ENCODE assay signal across 27 cellular contexts in the genomic region with DNA sequence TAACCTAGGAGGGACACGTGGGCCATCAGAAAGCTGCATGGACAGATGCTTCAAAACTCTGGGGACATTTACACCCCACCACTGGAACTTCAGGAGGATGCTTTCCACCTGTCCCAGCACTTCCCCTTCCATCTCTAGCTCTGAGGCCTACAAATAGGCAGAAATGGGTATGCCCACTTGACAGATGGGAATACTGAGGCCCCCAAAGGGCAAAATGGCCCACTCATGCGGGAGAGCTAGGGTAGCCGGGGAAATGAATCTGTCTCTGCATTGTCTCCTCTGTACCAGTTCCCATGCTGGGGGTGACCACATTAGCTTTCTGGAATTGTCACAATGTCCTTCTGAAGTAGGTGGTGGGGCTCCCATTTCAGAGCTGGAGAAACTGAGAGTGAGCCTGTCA.
A peak's percentile ranks its signal among the peaks of the same experiment; 100 is the strongest.
DNase-seq lines count a peak whose midpoint lies in the region; ATAC-seq, FAIRE-seq and TF ChIP-seq lines count a peak whose summit lies in the region.
"Had no signal": no experiment of that assay in that cellular context is flagged by ENCODE, and none has a peak within 500 bp of the region (broad histone marks: within the 10 kb centered on the region; RNA-seq: fewer than 3 reads in every experiment).

No MANE protein-coding gene starts in this region.

- 10% methylated on average over 3 of the region's 3 CpGs for WGBS in HepG2 (ENCODE audit: low lambda C conversion rate)
- 71% methylated on average over 3 of the region's 3 CpGs for WGBS in right lobe of liver (ENCODE audit: insufficient coverage, low coverage, low lambda C conversion rate, missing lambda C conversion rate)
- 13% methylated on average over 3 of the region's 3 CpGs for WGBS in K562 (ENCODE audit: insufficient coverage, low coverage, missing lambda C conversion rate)
- WGBS in heart left ventricle, 4 donors: 60 to 94% (median 87%) methylated on average over 3 of the region's 3 CpGs

- H3K9me3 Mint-ChIP-seq in nephron: peaks cover 32% of the 10 kb centered on the region

- BruUV-seq in HepG2 (replicated peaks; lab: Mats Ljungman, UMichigan) (no TSS peak), K562 (replicated peaks; lab: Mats Ljungman, UMichigan) (no TSS peak)

- H3K4me2 ChIP-seq in HepG2 (ENCODE audit: low read depth, low read length): no peak overlapping the region
- no peak overlapping the region for H3K4me2 ChIP-seq in K562 (ENCODE audit: insufficient read depth, low read length)
- H3K4me2 ChIP-seq: A549 had no signal

- DNase-seq in HepG2 (ENCODE audit: low spot score) (no peak), right lobe of liver (no peak), K562 (ENCODE audit: extremely low read depth in 1 of 4, low spot score in 3 of 4) (no peak), heart left ventricle (no peak)
- DNase-seq: BE2C; C1 segment of cervical spinal cord; CD4-positive, alpha-beta memory T cell; CD4-positive, CD25-positive, alpha-beta regulatory T cell; CD8-positive, alpha-beta memory T cell; COR-L47; DMS 273 treated with DMSO at 0.1 percent for 48 hours; DMS153; DMS53; DMS79; DND-41; EL; GDM1 had no signal

- H3K9me1 ChIP-seq in K562 (ENCODE audit: control insufficient read depth, insufficient read depth, low read length): no peaks in the 10 kb centered on the region

- H4K20me1 ChIP-seq in HepG2 (ENCODE audit: insufficient read depth, low read length) (no peaks in the 10 kb centered on the region), K562 (replicated peaks; ENCODE audit: control insufficient read depth, insufficient read depth, low read length) (no peaks in the 10 kb centered on the region)
- H4K20me1 ChIP-seq: BLaER1 had no signal

- FAIRE-seq in HepG2 (lab: Jason Lieb, UNC) (no peak), K562 (lab: Jason Lieb, UNC) (no peak)
- FAIRE-seq: A549, GM12878, GM12892, GM18507 had no signal

- no peaks in the 10 kb centered on the region for H3K27me3 ChIP-seq in HepG2 (ENCODE audit: control insufficient read depth in 1 of 2, insufficient read depth in 2 of 2, low read length in 2 of 2)
- no peaks in the 10 kb centered on the region for H3K27me3 ChIP-seq in right lobe of liver
- no peaks in the 10 kb centered on the region for H3K27me3 ChIP-seq in K562 (ENCODE audit: control insufficient read depth in 2 of 2, insufficient read depth in 2 of 2, low read length in 2 of 2)
- H3K27me3 ChIP-seq in heart left ventricle: no peaks in the 10 kb centered on the region
- H3K27me3 ChIP-seq: BE2C, BLaER1 had no signal

- ATAC-seq in HepG2 (no peak), right lobe of liver (no peak), K562 (no peak), GM21529 (IDR thresholded peaks at IDR 0.05; ENCODE audit: unreplicated experiment) (no peak), heart left ventricle (no peak), HG03139 (IDR thresholded peaks at IDR 0.05; ENCODE audit: unreplicated experiment) (no peak)
- ATAC-seq: A549, GM12878 had no signal

- intact Hi-C loops in HepG2 (cut with micrococcal nuclease; ENCODE audit: unreplicated experiment) (no loop called here), right lobe of liver (cut with DNase I) (no loop called here), K562 (cut with micrococcal nuclease) (no loop called here), heart left ventricle (cut with DNase I) (no loop called here)

- CTCF ChIA-PET in HepG2 (lab: Yijun Ruan, JAX; ENCODE audit: low intra/inter-chr PET ratio, low total read pairs): no interaction called here
- CTCF ChIA-PET in K562 (lab: Yijun Ruan, JAX; ENCODE audit: low intra/inter-chr PET ratio): no interaction called here

- POLR2A ChIA-PET in HepG2 (lab: Yijun Ruan, JAX): no interaction called here
- POLR2A ChIA-PET in K562 (lab: Yijun Ruan, JAX): no interaction called here

- H3K27ac ChIP-seq in HepG2 (ENCODE audit: extremely low read length, insufficient read depth, low read length) (no peak overlapping the region), right lobe of liver (no peak overlapping the region), K562 (ENCODE audit: extremely low read depth, low read depth, low read length) (no peak overlapping the region), heart left ventricle (no peak overlapping the region)
- H3K27ac ChIP-seq: 22Rv1, A549, BLaER1 had no signal

- TF ChIP-seq RAD21 in HepG2 (CRISPR knock-in tag; IDR thresholded peaks at IDR 0.05) (no peak), K562 (CRISPR knock-in tag; conservative IDR thresholded peaks at IDR 0.05 in 1 of 2, IDR thresholded peaks at IDR 0.05 in 1 of 2) (no peak)

- TF ChIP-seq EP300 in HepG2 (IDR thresholded peaks at IDR 0.05; ENCODE audit: low read depth in 2 of 2, low read length in 2 of 2) (no peak), HepG2 (CRISPR knock-in tag; IDR thresholded peaks at IDR 0.05; ENCODE audit: borderline replicate concordance) (no peak), K562 (IDR thresholded peaks at IDR 0.05; ENCODE audit: low read length) (no peak)

- H3K4me1 ChIP-seq in HepG2 (ENCODE audit: insufficient read depth, low read length) (no peaks in the 10 kb centered on the region), right lobe of liver (no peaks in the 10 kb centered on the region), K562 (replicated peaks in 1 of 2; ENCODE audit: control insufficient read depth in 2 of 2, insufficient read depth in 2 of 2, low read length in 2 of 2) (peaks cover 0 to 6% of the 10 kb centered on the region in 2 experiments; a peak in 1 of 5 replicates), heart left ventricle (no peaks in the 10 kb centered on the region)
- H3K4me1 ChIP-seq: A549 had no signal

- H3K36me3 ChIP-seq in HepG2 (replicated peaks in 1 of 2; ENCODE audit: control insufficient read depth in 1 of 2, insufficient read depth in 2 of 2, low read length in 2 of 2): no peaks in the 10 kb centered on the region
- H3K36me3 ChIP-seq in right lobe of liver: no peaks in the 10 kb centered on the region
- no peaks in the 10 kb centered on the region for H3K36me3 ChIP-seq in K562 (ENCODE audit: control insufficient read depth, insufficient read depth, low read length)
- H3K36me3 ChIP-seq in heart left ventricle: no peaks in the 10 kb centered on the region
- H3K36me3 ChIP-seq: BE2C had no signal

- H3K4me3 ChIP-seq in HepG2 (replicated peaks in 1 of 3; ENCODE audit: insufficient read depth in 1 of 3, low read depth in 2 of 3, low read length in 3 of 3): no peak overlapping the region
- H3K4me3 ChIP-seq in right lobe of liver: no peak overlapping the region
- H3K4me3 ChIP-seq in K562: no peak overlapping the region
- H3K4me3 ChIP-seq in heart left ventricle: no peak overlapping the region
- H3K4me3 ChIP-seq: A549, BLaER1, GM12878 had no signal

- in situ Hi-C loops in HepG2 (cut with HindIII; ENCODE audit: extremely low pct_ligation_motif_present, low pct_unique_long_range_greater_than_20kb) (no loop called here), K562 (cut with MboI) (no loop called here)

- H3K79me2 ChIP-seq in HepG2 (ENCODE audit: insufficient read depth, low read length) (no peaks in the 10 kb centered on the region), K562 (ENCODE audit: control insufficient read depth, insufficient read depth, low read length) (no peaks in the 10 kb centered on the region)

- TF ChIP-seq CTCF in HepG2 (CRISPR knock-in tag; IDR thresholded peaks at IDR 0.05) (no peak), right lobe of liver (IDR thresholded peaks at IDR 0.05) (no peak), K562 (IDR thresholded peaks at IDR 0.05 in 2 of 3, conservative IDR thresholded peaks at IDR 0.05 in 1 of 3; ENCODE audit: insufficient read depth in 2 of 3, low read depth in 1 of 3, low read length in 3 of 3) (no peak), nephron (IDR thresholded peaks at IDR 0.05; ENCODE audit: unreplicated experiment in 3 of 3) (no peak), heart left ventricle (IDR thresholded peaks at IDR 0.05) (no peak)

- H3K36me3 Mint-ChIP-seq in nephron (ENCODE audit: low read depth): no peaks in the 10 kb centered on the region
- H3K36me3 Mint-ChIP-seq: CD14-positive monocyte; CD4-positive, alpha-beta memory T cell; CD4-positive, CD25-positive, alpha-beta regulatory T cell; CD8-positive, alpha-beta memory T cell had no signal

- H3K4me3 Mint-ChIP-seq in nephron: no peak overlapping the region
- H3K4me3 Mint-ChIP-seq: CD14-positive monocyte; CD4-positive, alpha-beta memory T cell; CD4-positive, CD25-positive, alpha-beta regulatory T cell; CD8-positive, alpha-beta memory T cell had no signal

- H3K9ac ChIP-seq in HepG2 (ENCODE audit: insufficient read depth, low read depth, low read length) (no peak overlapping the region), K562 (ENCODE audit: insufficient read depth in 1 of 2, low read depth in 2 of 2, low read length in 2 of 2) (no peak overlapping the region)
- H3K9ac ChIP-seq: BLaER1 had no signal

- peaks cover 31% of the 10 kb centered on the region for H3K9me3 ChIP-seq in HepG2 (ENCODE audit: low read length)
- H3K9me3 ChIP-seq in right lobe of liver: no peaks in the 10 kb centered on the region
- H3K9me3 ChIP-seq in K562 (replicated peaks; ENCODE audit: control insufficient read depth, insufficient read depth, low read depth, low read length): peaks cover 19% of the 10 kb centered on the region
- H3K9me3 ChIP-seq in heart left ventricle: peaks cover 0 to 32% (median 10%) of the 10 kb centered on the region in 12 donors
- H3K9me3 ChIP-seq: A549, BE2C had no signal

- H3K4me1 Mint-ChIP-seq in nephron: peaks cover 54% of the 10 kb centered on the region
- H3K4me1 Mint-ChIP-seq: CD4-positive, alpha-beta memory T cell; CD4-positive, CD25-positive, alpha-beta regulatory T cell; CD8-positive, alpha-beta memory T cell had no signal

- peaks cover 4% of the 10 kb centered on the region for H3K27me3 Mint-ChIP-seq in nephron (ENCODE audit: low read depth)
- H3K27me3 Mint-ChIP-seq: CD4-positive, alpha-beta memory T cell; CD4-positive, CD25-positive, alpha-beta regulatory T cell had no signal

- TF ChIP-seq POLR2A in HepG2 (IDR thresholded peaks at IDR 0.05; ENCODE audit: insufficient read depth in 1 of 2, low read depth in 2 of 2, low read length in 2 of 2) (no peak), right lobe of liver (IDR thresholded peaks at IDR 0.05) (no peak), K562 (conservative IDR thresholded peaks at IDR 0.05) (no peak), heart left ventricle (IDR thresholded peaks at IDR 0.05) (no peak)

- H3K27ac Mint-ChIP-seq in nephron: peak overlapping the region; percentile 35 to 73 (median 54)
- H3K27ac Mint-ChIP-seq: CD14-positive monocyte; CD4-positive, alpha-beta memory T cell; CD4-positive, CD25-positive, alpha-beta regulatory T cell; CD8-positive, alpha-beta memory T cell had no signal

- H2AFZ ChIP-seq in HepG2 (ENCODE audit: low read length) (no peak overlapping the region), K562 (ENCODE audit: low read depth, low read length) (no peak overlapping the region)

TF ChIP-seq in HepG2, 621 proteins besides CTCF, POLR2A, EP300 and RAD21 (continues in another document):
- TF ChIP-seq TOE1 (CRISPR knock-in tag; IDR thresholded peaks at IDR 0.05) (no peak), ZNF629 (CRISPR knock-in tag; conservative IDR thresholded peaks at IDR 0.05) (peak; percentile 57; the same call in 1 of the 2 replicates)

TF ChIP-seq in K562, 482 proteins besides CTCF, POLR2A, EP300 and RAD21:
- TF ChIP-seq RBM25 (IDR thresholded peaks at IDR 0.05; ENCODE audit: low read depth, low read length, severe bottlenecking) (peak; percentile 82), HDAC3 (IDR thresholded peaks at IDR 0.05; ENCODE audit: borderline replicate concordance, partially characterized antibody) (no peak), BCOR (IDR thresholded peaks at IDR 0.05) (peak; percentile 63)
